In genomic region chr1:183522104-183522503, GRCh38 we compare ENCODE assay signal across 22 cellular contexts. TPM values are rescaled to one million over a fixed set of nuclear protein-coding genes. Genes with fewer than 3 reads are reported as not detected.
DNase-seq lines count a peak whose midpoint lies in the region; ATAC-seq and TF ChIP-seq lines count a peak whose summit lies in the region.
"Had no signal": no experiment of that assay in that cellular context is flagged by ENCODE, and none has a peak within 500 bp of the region (broad histone marks: within the 10 kb centered on the region; RNA-seq: fewer than 3 reads in every experiment).

No MANE protein-coding gene starts in this region.

- no peaks in the 10 kb centered on the region for H3K4me1 ChIP-seq in CD4-positive, CD25-positive, alpha-beta regulatory T cell (ENCODE audit: control insufficient read depth, insufficient read depth, low read length, poor library complexity, severe bottlenecking)
- no peaks in the 10 kb centered on the region for H3K4me1 ChIP-seq in PC-3 (ENCODE audit: insufficient read depth, low read length)
- H3K4me1 ChIP-seq: BLaER1 had no signal

- H3K36me3 ChIP-seq in CD4-positive, CD25-positive, alpha-beta regulatory T cell (ENCODE audit: control insufficient read depth, insufficient read depth, low read length), result peaks cover 61% of the 10 kb centered on the region
- H3K36me3 ChIP-seq in PC-3 (ENCODE audit: low read depth, low read length), result peaks cover 28% of the 10 kb centered on the region

- no peak overlapping the region for H3K9ac ChIP-seq in PC-3 (ENCODE audit: low read length)
- H3K9ac ChIP-seq: BLaER1 had no signal

- intact Hi-C loops in activated CD8-positive, alpha-beta T cell treated with anti-CD3 and anti-CD28 coated beads for 36 hours (cut with micrococcal nuclease), result no loop called here
- intact Hi-C loops in PC-3 (cut with micrococcal nuclease), result no loop called here

- no peak overlapping the region for H3K4me2 ChIP-seq in PC-3 (ENCODE audit: low read length)
- H3K4me2 ChIP-seq: A549, BLaER1, GM23338 had no signal

- peaks cover 7% of the 10 kb centered on the region; the same call in 1 of the 2 replicates for H3K79me2 ChIP-seq in PC-3 (ENCODE audit: low read length)

- no peak for DNase-seq in activated CD8-positive, alpha-beta T cell treated with anti-CD3 and anti-CD28 coated beads for 36 hours
- DNase-seq in activated CD8-positive, alpha-beta T cell treated with anti-CD3 and anti-CD28 coated beads, Interleukin-2, amount 10 ng/mL, durations not matched to agents 7 days and 5 days, result no peak
- no peak for DNase-seq in CD4-positive, CD25-positive, alpha-beta regulatory T cell
- no peak for DNase-seq in PC-3
- DNase-seq in memory B cell (ENCODE audit: low spot score in 2 of 2), result no peak
- DNase-seq in mesenteric fat pad (ENCODE audit: low spot score), result no peak
- DNase-seq in superior temporal gyrus (ENCODE audit: extremely low spot score), result no peak
- DNase-seq in NCI-H128 (lab: John Stamatoyannopoulos, UW; ENCODE audit: unreplicated experiment), result no peak
- DNase-seq: CD8-positive, alpha-beta memory T cell; COR-L47; DMS 273 treated with DMSO at 0.1 percent for 48 hours; DMS53; DND-41; EL; HCEC 1CT; IMR-90 had no signal

- H3K9me3 Mint-ChIP-seq in activated CD8-positive, alpha-beta T cell treated with anti-CD3 and anti-CD28 coated beads for 36 hours, result no peaks in the 10 kb centered on the region
- no peaks in the 10 kb centered on the region for H3K9me3 Mint-ChIP-seq in activated CD8-positive, alpha-beta T cell treated with anti-CD3 and anti-CD28 coated beads, Interleukin-2, amount 10 ng/mL, durations not matched to agents 7 days and 5 days (ENCODE audit: insufficient read depth)
- no peaks in the 10 kb centered on the region for H3K9me3 Mint-ChIP-seq in CD4-positive, CD25-positive, alpha-beta regulatory T cell
- no peaks in the 10 kb centered on the region for H3K9me3 Mint-ChIP-seq in memory B cell
- H3K9me3 Mint-ChIP-seq: CD14-positive monocyte; CD8-positive, alpha-beta memory T cell; GM23338 had no signal

- H3K9me3 ChIP-seq in CD4-positive, CD25-positive, alpha-beta regulatory T cell (ENCODE audit: control insufficient read depth in 2 of 2, low read length in 2 of 2), result no peaks in the 10 kb centered on the region
- H3K9me3 ChIP-seq in PC-3 (ENCODE audit: low read length), result no peaks in the 10 kb centered on the region
- H3K9me3 ChIP-seq: A549, BLaER1 had no signal

- no peaks in the 10 kb centered on the region for H3K27me3 ChIP-seq in CD4-positive, CD25-positive, alpha-beta regulatory T cell (ENCODE audit: control insufficient read depth, insufficient read depth, low read length)
- no peaks in the 10 kb centered on the region for H3K27me3 ChIP-seq in PC-3 (ENCODE audit: low read length)
- H3K27me3 ChIP-seq: BLaER1 had no signal

- H3K9me2 ChIP-seq in PC-3 (replicated peaks; ENCODE audit: low read length), result no peaks in the 10 kb centered on the region

- no peak overlapping the region for H3K4me3 ChIP-seq in CD4-positive, CD25-positive, alpha-beta regulatory T cell (ENCODE audit: low read depth, low read length)
- no peak overlapping the region for H3K4me3 ChIP-seq in PC-3 (ENCODE audit: low read length)
- H3K4me3 ChIP-seq: A549, BLaER1, GM12878, GM23338 had no signal

- no peak overlapping the region for H3K4me3 Mint-ChIP-seq in activated CD8-positive, alpha-beta T cell treated with anti-CD3 and anti-CD28 coated beads for 36 hours
- no peak overlapping the region for H3K4me3 Mint-ChIP-seq in activated CD8-positive, alpha-beta T cell treated with anti-CD3 and anti-CD28 coated beads, Interleukin-2, amount 10 ng/mL, durations not matched to agents 7 days and 5 days
- H3K4me3 Mint-ChIP-seq in CD4-positive, CD25-positive, alpha-beta regulatory T cell, result no peak overlapping the region
- H3K4me3 Mint-ChIP-seq in memory B cell, result no peak overlapping the region
- H3K4me3 Mint-ChIP-seq: CD14-positive monocyte; CD8-positive, alpha-beta memory T cell; GM23338 had no signal

- TF ChIP-seq CTCF in activated CD8-positive, alpha-beta T cell treated with anti-CD3 and anti-CD28 coated beads for 36 hours (IDR thresholded peaks at IDR 0.05), result no peak
- no peak for TF ChIP-seq CTCF in PC-3 (conservative IDR thresholded peaks at IDR 0.05; ENCODE audit: low read depth, low read length)

- ATAC-seq in activated CD8-positive, alpha-beta T cell treated with anti-CD3 and anti-CD28 coated beads for 36 hours, result no peak
- no peak for ATAC-seq in activated CD8-positive, alpha-beta T cell treated with anti-CD3 and anti-CD28 coated beads, Interleukin-2, amount 10 ng/mL, durations not matched to agents 7 days and 5 days
- no peak for ATAC-seq in CD4-positive, CD25-positive, alpha-beta regulatory T cell (ENCODE audit: low read depth in 2 of 2)
- ATAC-seq in PC-3, result peak; percentile 35; the same call in 1 of the 2 replicates
- ATAC-seq in memory B cell (ENCODE audit: low read depth), result no peak
- ATAC-seq: A549, GM12878, GM23338 had no signal

- peaks cover 31% of the 10 kb centered on the region for H3K36me3 Mint-ChIP-seq in activated CD8-positive, alpha-beta T cell treated with anti-CD3 and anti-CD28 coated beads for 36 hours (ENCODE audit: low read depth)
- peaks cover 46% of the 10 kb centered on the region for H3K36me3 Mint-ChIP-seq in activated CD8-positive, alpha-beta T cell treated with anti-CD3 and anti-CD28 coated beads, Interleukin-2, amount 10 ng/mL, durations not matched to agents 7 days and 5 days (ENCODE audit: low read depth)
- peaks cover 37% of the 10 kb centered on the region for H3K36me3 Mint-ChIP-seq in CD4-positive, CD25-positive, alpha-beta regulatory T cell
- H3K36me3 Mint-ChIP-seq in memory B cell, result peaks cover 30% of the 10 kb centered on the region

- no TSS peak for BruUV-seq in PC-3 (replicated peaks; lab: Mats Ljungman, UMichigan)

- no peaks in the 10 kb centered on the region for H3F3A ChIP-seq in PC-3 (ENCODE audit: low read length, unreplicated experiment)

- peak overlapping the region; percentile 14 for H3K27ac Mint-ChIP-seq in activated CD8-positive, alpha-beta T cell treated with anti-CD3 and anti-CD28 coated beads for 36 hours
- H3K27ac Mint-ChIP-seq in activated CD8-positive, alpha-beta T cell treated with anti-CD3 and anti-CD28 coated beads, Interleukin-2, amount 10 ng/mL, durations not matched to agents 7 days and 5 days, result no peak overlapping the region
- H3K27ac Mint-ChIP-seq in CD4-positive, CD25-positive, alpha-beta regulatory T cell, result peak overlapping the region in 2 of 3 donors; percentile 35 to 71
- peak overlapping the region; percentile 74 for H3K27ac Mint-ChIP-seq in memory B cell
- H3K27ac Mint-ChIP-seq: GM23338 had no signal

- no peaks in the 10 kb centered on the region for H4K20me1 ChIP-seq in PC-3 (ENCODE audit: low read length)

- no peak overlapping the region for H3K27ac ChIP-seq in CD4-positive, CD25-positive, alpha-beta regulatory T cell (ENCODE audit: insufficient read depth, low read length, poor library complexity, severe bottlenecking)
- H3K27ac ChIP-seq in PC-3 (ENCODE audit: low read length), result no peak overlapping the region
- H3K27ac ChIP-seq: 22Rv1, A549, BLaER1 had no signal

- peaks cover 6% of the 10 kb centered on the region for H3K4me1 Mint-ChIP-seq in activated CD8-positive, alpha-beta T cell treated with anti-CD3 and anti-CD28 coated beads for 36 hours (ENCODE audit: low read depth)
- no peaks in the 10 kb centered on the region for H3K4me1 Mint-ChIP-seq in activated CD8-positive, alpha-beta T cell treated with anti-CD3 and anti-CD28 coated beads, Interleukin-2, amount 10 ng/mL, durations not matched to agents 7 days and 5 days (ENCODE audit: low read depth)
- peaks cover 2 to 11% (median 6%) of the 10 kb centered on the region in 4 donors for H3K4me1 Mint-ChIP-seq in CD4-positive, CD25-positive, alpha-beta regulatory T cell
- peaks cover 2% of the 10 kb centered on the region for H3K4me1 Mint-ChIP-seq in memory B cell
- H3K4me1 Mint-ChIP-seq: CD14-positive monocyte, GM23338 had no signal

- CTCF ChIA-PET in activated CD8-positive, alpha-beta T cell treated with anti-CD3 and anti-CD28 coated beads for 36 hours (lab: Charles Lee), result interaction anchor here (1.5 kb wide), 1 partner anchor 20 kb away, joined by 3 read pairs; no protein-coding TSS in a partner anchor
- CTCF ChIA-PET in activated CD8-positive, alpha-beta T cell treated with anti-CD3 and anti-CD28 coated beads, Interleukin-2, amount 10 ng/mL, durations not matched to agents 7 days and 5 days (lab: Charles Lee), result interaction anchor here (0.9 kb wide), 1 partner anchor 1213 kb away, joined by 3 read pairs; no protein-coding TSS in a partner anchor
- CTCF ChIA-PET in PC-3 (lab: Charles Lee), result no interaction called here

- H2AFZ ChIP-seq in PC-3 (ENCODE audit: low read length), result no peak overlapping the region
- H2AFZ ChIP-seq: GM23338 had no signal

- H3K27me3 Mint-ChIP-seq in activated CD8-positive, alpha-beta T cell treated with anti-CD3 and anti-CD28 coated beads for 36 hours, result no peaks in the 10 kb centered on the region
- H3K27me3 Mint-ChIP-seq in activated CD8-positive, alpha-beta T cell treated with anti-CD3 and anti-CD28 coated beads, Interleukin-2, amount 10 ng/mL, durations not matched to agents 7 days and 5 days (ENCODE audit: low read depth), result no peaks in the 10 kb centered on the region
- no peaks in the 10 kb centered on the region for H3K27me3 Mint-ChIP-seq in CD4-positive, CD25-positive, alpha-beta regulatory T cell
- H3K27me3 Mint-ChIP-seq in memory B cell, result no peaks in the 10 kb centered on the region
- H3K27me3 Mint-ChIP-seq: CD8-positive, alpha-beta memory T cell had no signal

- POLR2A ChIA-PET in activated CD8-positive, alpha-beta T cell treated with anti-CD3 and anti-CD28 coated beads for 36 hours (lab: Charles Lee), result no interaction called here
- POLR2A ChIA-PET in activated CD8-positive, alpha-beta T cell treated with anti-CD3 and anti-CD28 coated beads, Interleukin-2, amount 10 ng/mL, durations not matched to agents 7 days and 5 days (lab: Charles Lee), result no interaction called here
- POLR2A ChIA-PET in PC-3 (lab: Charles Lee; ENCODE audit: unreplicated experiment), result no interaction called here

RNA-seq across cellular contexts. Expression of gene SMG7, which starts 49.8 kb away (rescaled TPM):
- 10 to 100 TPM; 59.2 to 59.5 TPM for total RNA-seq in activated CD8-positive, alpha-beta T cell treated with anti-CD3 and anti-CD28 coated beads for 36 hours
- 10 to 100 TPM; 80.8 to 88.6 TPM for total RNA-seq in activated CD8-positive, alpha-beta T cell treated with anti-CD3 and anti-CD28 coated beads, Interleukin-2, amount 10 ng/mL, durations not matched to agents 7 days and 5 days
- 66.1 TPM for total RNA-seq in CD4-positive, CD25-positive, alpha-beta regulatory T cell
- polyA plus RNA-seq in CD4-positive, CD25-positive, alpha-beta regulatory T cell, result 10 to 100 TPM; 13.6 to 21.7 (median 21.6) TPM
- 25.5 and 38.4 TPM in 2 replicates for total RNA-seq in PC-3 (2014; rRNA removed)
- 40.4 TPM for total RNA-seq in mesenteric fat pad
